ENCODE assay signal across 11 cellular contexts in genomic region chr7:99654626-99655025, GRCh38. TPM values are rescaled to one million over a fixed set of nuclear protein-coding genes. Genes with fewer than 3 reads are reported as not detected.
"Had no signal": no experiment of that assay in that cellular context is flagged by ENCODE, and none has a peak within 500 bp of the region (broad histone marks: within the 10 kb centered on the region; RNA-seq: fewer than 3 reads in every experiment).

No MANE protein-coding gene starts in this region.

RNA-seq across cellular contexts. Expression of gene CYP3A5, which starts 25.2 kb away (rescaled TPM):
- total RNA-seq: activated B cell treated with CpG ODN at 0.5 μM for 24 hours; activated CD4-positive, alpha-beta memory T cell treated with anti-CD3 and anti-CD28 coated beads for 36 hours; activated CD4-positive, alpha-beta memory T cell treated with anti-CD3 and anti-CD28 coated beads, Interleukin-2, amount 10 ng/mL, durations not matched to agents 7 days and 5 days; activated CD4-positive, alpha-beta T cell treated with anti-CD3 and anti-CD28 coated beads for 36 hours; activated CD4-positive, alpha-beta T cell treated with anti-CD3 and anti-CD28 coated beads, Interleukin-2, amount 10 ng/mL, durations not matched to agents 24 days and 14 days; activated CD4-positive, alpha-beta T cell treated with anti-CD3 and anti-CD28 coated beads, Interleukin-2, amount 10 ng/mL, durations not matched to agents 7 days and 5 days; activated CD8-positive, alpha-beta memory T cell treated with anti-CD3 and anti-CD28 coated beads, Interleukin-2, amount 10 ng/mL, durations not matched to agents 7 days and 5 days; activated CD8-positive, alpha-beta T cell treated with anti-CD3 and anti-CD28 coated beads for 36 hours; activated CD8-positive, alpha-beta T cell treated with anti-CD3 and anti-CD28 coated beads, Interleukin-2, amount 10 ng/mL, durations not matched to agents 7 days and 5 days; T-helper 1 cell treated with Interleukin-12 subunit alpha and Interleukin-12 subunit beta and Interleukin-4 antibody, amounts not matched to agents 30 ng/mL and 1 ng/mL, for 36 hours; T-helper 2 cell treated with Interferon-gamma antibody and Interleukin-4, amounts not matched to agents 100 ng/mL and 5 ng/mL, for 36 hours had no signal
